Comparison of ENCODE assay signal across 13 cellular contexts in genomic region chr3:8681881-8682538, GRCh38. TPM values are rescaled to one million over a fixed set of nuclear protein-coding genes. Genes with fewer than 3 reads are reported as not detected.
"Had no signal": no experiment of that assay in that cellular context is flagged by ENCODE, and none has a peak within 500 bp of the region (broad histone marks: within the 10 kb centered on the region; RNA-seq: fewer than 3 reads in every experiment).

No MANE protein-coding gene starts in this region.

RNA-seq across cellular contexts. Expression of gene SSUH2, which starts 37.4 kb away (rescaled TPM):
- total RNA-seq: activated B cell treated with CpG ODN at 0.5 μM for 24 hours; activated CD4-positive, alpha-beta memory T cell treated with anti-CD3 and anti-CD28 coated beads for 36 hours; activated T-cell treated with anti-CD3 and anti-CD28 coated beads, Interleukin-2, amount 50 U/mL, for 4 hours; activated T-helper 1 cell treated with anti-CD3 and anti-CD28 coated beads, Interleukin-12 subunit alpha, Interleukin-12 subunit beta, Interleukin-2, Interleukin-4 antibody, amounts not matched to agents 30 ng/mL and 10 ng/mL and 1 ng/mL, durations not matched to agents 14 hours and 24 hours and 36 hours; astrocyte; K562 had no signal

RNA-seq across cellular contexts. Expression of gene CAV3, which starts 51.6 kb away (rescaled TPM):
- total RNA-seq: activated B cell treated with CpG ODN at 0.5 μM for 24 hours; activated CD4-positive, alpha-beta memory T cell treated with anti-CD3 and anti-CD28 coated beads for 36 hours; activated naive CD4-positive, alpha-beta T cell treated with anti-CD3 and anti-CD28 coated beads for 36 hours; activated naive CD4-positive, alpha-beta T cell treated with anti-CD3 and anti-CD28 coated beads, Interleukin-2, amount 50 U/mL, for 72 hours; activated T-cell treated with anti-CD3 and anti-CD28 coated beads, Interleukin-2, amount 50 U/mL, for 4 hours; activated T-helper 1 cell treated with anti-CD3 and anti-CD28 coated beads, Interleukin-12 subunit alpha, Interleukin-12 subunit beta, Interleukin-2, Interleukin-4 antibody, amounts not matched to agents 30 ng/mL and 10 ng/mL and 1 ng/mL, durations not matched to agents 14 hours and 24 hours and 36 hours; adrenal gland; astrocyte; body of pancreas; bronchial epithelial cell; K562; MCF 10A; Peyer's patch had no signal
- polyA plus RNA-seq: adrenal gland, K562 had no signal
